Comparison of ENCODE assay signal across 8 cellular contexts in the genomic region with DNA sequence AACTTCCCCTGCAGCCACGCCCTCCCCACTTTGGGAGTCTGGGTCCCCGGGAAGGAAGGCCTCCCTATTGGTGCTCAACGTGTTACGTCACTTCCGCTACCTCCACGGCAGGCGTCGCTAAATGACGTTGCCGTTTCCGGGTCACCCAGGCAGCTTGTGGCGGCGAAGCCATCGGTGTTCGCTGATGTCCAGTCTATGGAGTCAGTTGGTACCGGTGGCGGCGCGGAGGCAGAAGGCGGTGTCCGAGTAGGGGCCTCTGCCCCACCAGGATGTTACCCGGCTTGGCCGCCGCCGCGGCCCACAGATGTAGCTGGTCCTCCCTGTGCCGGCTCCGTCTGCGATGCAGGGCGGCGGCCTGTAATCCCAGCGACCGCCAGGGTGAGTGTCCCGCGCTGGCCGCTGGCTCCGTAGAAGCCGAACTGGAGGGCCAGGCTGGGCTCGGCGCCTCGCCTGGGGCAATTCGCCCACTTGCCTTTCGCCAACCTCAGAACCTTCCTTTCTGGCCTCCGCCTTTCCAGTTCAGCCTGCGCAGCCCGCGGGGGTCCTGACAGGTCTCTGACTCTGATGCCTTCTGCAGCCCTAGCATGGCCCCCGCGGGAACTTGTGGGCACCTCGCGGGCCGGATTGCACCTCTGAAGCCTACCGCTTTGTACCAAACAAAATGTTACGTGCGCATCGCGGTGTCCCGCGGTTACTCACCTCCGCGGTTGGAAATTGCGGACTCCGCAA. TPM values are rescaled to one million over a fixed set of nuclear protein-coding genes. Genes with fewer than 3 reads are reported as not detected.
A peak's percentile ranks its signal among the peaks of the same experiment; 100 is the strongest.
DNase-seq lines count a peak whose midpoint lies in the region; ATAC-seq, FAIRE-seq and TF ChIP-seq lines count a peak whose summit lies in the region.

A gene (plus strand): TSS at position 148 of the 729 bp plus-strand sequence. CDS start 122 bp downstream, at position 270.

- TF ChIP-seq CTCF in keratinocyte (optimal IDR thresholded peaks at IDR 0.05 in 1 of 3, IDR thresholded peaks at IDR 0.05 in 1 of 3, conservative IDR thresholded peaks at IDR 0.05 in 1 of 3; ENCODE audit: extremely low read depth in 1 of 3, insufficient read depth in 2 of 3, low read length in 3 of 3): peak in 1 of 3 experiments; percentile 20

- DNase-seq in Ammon's horn (ENCODE audit: low spot score) (peak; percentile 99), NCI-H446 treated with DMSO at 0.1 percent for 48 hours (lab: John Stamatoyannopoulos, UW) (peak; percentile 80), cerebellar nuclear complex (lab: John Stamatoyannopoulos, UW) (peak; percentile 73 to 92), keratinocyte (ENCODE audit: low read depth, low spot score) (peak; percentile 49)
- peak; percentile 79 to 81 for DNase-seq in stimulated activated CD4-positive, alpha-beta T cell treated with anti-CD3 and anti-CD28 coated beads, Interleukin-15, amount 100 ng/mL, for 1 hour (ENCODE audit: low read depth in 1 of 2, low spot score in 1 of 2)

- H3K4me2 ChIP-seq in keratinocyte (ENCODE audit: control insufficient read depth, extremely low read depth, insufficient read depth, low read depth, low read length): peak within 1 kb of the TSS; percentile 98

- peak within 1 kb of the TSS; percentile 75 for H3K27ac ChIP-seq in keratinocyte (ENCODE audit: control insufficient read depth, insufficient read depth, low read length)

- no peaks in the 10 kb centered on the region for H3K9me3 ChIP-seq in keratinocyte (ENCODE audit: control insufficient read depth, low read depth, low read length)

- no peaks in the 10 kb centered on the region for H3K9me1 ChIP-seq in keratinocyte (ENCODE audit: control insufficient read depth, extremely low read depth, insufficient read depth, low read length)

- FAIRE-seq in keratinocyte (lab: Jason Lieb, UNC): peak; percentile 95

- H3K27me3 ChIP-seq in keratinocyte (ENCODE audit: control insufficient read depth, extremely low read depth, insufficient read depth, low read length): no peaks in the 10 kb centered on the region

- peaks cover 46% of the 10 kb centered on the region for H3K79me2 ChIP-seq in keratinocyte (ENCODE audit: control insufficient read depth, insufficient read depth, low read length)

- peak; percentile 99 for ATAC-seq in GM19043 (IDR thresholded peaks at IDR 0.05; ENCODE audit: low read depth, unreplicated experiment)
- peak; percentile 98 for ATAC-seq in HG03378 (IDR thresholded peaks at IDR 0.05; ENCODE audit: unreplicated experiment)
- peak; percentile 98 to 99 for ATAC-seq in activated CD4-positive, CD25-positive, alpha-beta regulatory T cell treated with anti-CD3 and anti-CD28 coated beads, Interleukin-2, amount 50 U/mL, for 24 hours

- dilution Hi-C loops in keratinocyte (cut with MboI; ENCODE audit: extremely low pct_ligation_motif_present, low sequenced_read_pairs): no loop called here

- peaks cover 13% of the 10 kb centered on the region for H3K4me1 ChIP-seq in keratinocyte (ENCODE audit: control insufficient read depth, extremely low read depth, insufficient read depth, low read length)

- H2AFZ ChIP-seq in keratinocyte (ENCODE audit: control insufficient read depth, low read length): peak within 1 kb of the TSS; percentile 95

- peak within 1 kb of the TSS; percentile 91 to 100 (median 92) for H3K4me3 ChIP-seq in keratinocyte (ENCODE audit: control insufficient read depth in 2 of 3, extremely low read depth in 1 of 3, insufficient read depth in 2 of 3, low read depth in 1 of 3, low read length in 3 of 3)

- no peaks in the 10 kb centered on the region for H3K36me3 ChIP-seq in keratinocyte (ENCODE audit: control insufficient read depth in 2 of 2, extremely low read depth in 1 of 2, insufficient read depth in 2 of 2, low read length in 2 of 2)

- H4K20me1 ChIP-seq in keratinocyte (ENCODE audit: control insufficient read depth, extremely low read depth, insufficient read depth, low read length): no peaks in the 10 kb centered on the region

- H3K9ac ChIP-seq in keratinocyte (ENCODE audit: control insufficient read depth, extremely low read depth, insufficient read depth, low read length): peak within 1 kb of the TSS; percentile 87

RNA-seq across cellular contexts. Expression of the gene that starts here (rescaled TPM):
- 29.3 to 53.0 TPM (median 41.4 TPM) in 3 replicates for polyA plus RNA-seq in keratinocyte
- polyA plus RNA-seq in keratinocyte (2011; ENCODE audit: low read depth): 77.9 TPM
- polyA plus RNA-seq in keratinocyte (2011; cell fraction: cytosol; rRNA removed): 30.6 and 52.2 TPM in 2 replicates
- polyA plus RNA-seq in keratinocyte (2011; cell fraction: nucleus; rRNA removed): 22.9 and 26.2 TPM in 2 replicates
- 22.6 and 29.0 TPM in 2 replicates for polyA plus RNA-seq in keratinocyte (2012; ENCODE audit: low replicate concordance)
- polyA minus RNA-seq in keratinocyte: 13.8 to 81.9 TPM (median 42.0 TPM) in 3 replicates
- polyA minus RNA-seq in keratinocyte (2011; cell fraction: cytosol; rRNA and poly(A)+ RNA removed): 84.8 TPM
- polyA minus RNA-seq in keratinocyte (2011; cell fraction: nucleus; rRNA and poly(A)+ RNA removed): 30.7 and 44.1 TPM in 2 replicates

Comparison
In these comparisons a context has a peak if more than half of its experiments do, and no peak if none do; other contexts are left out.
1. Peak in every context shown above with its lines: DNase-seq, ATAC-seq, H3K4me3 ChIP-seq and H3K27ac ChIP-seq.
2. DNase-seq: peak in every context shown above with its lines; median percentile 99 in Ammon's horn; 82 in cerebellar nuclear complex; 80 in NCI-H446 treated with DMSO at 0.1 percent for 48 hours; 80 in stimulated activated CD4-positive, alpha-beta T cell treated with anti-CD3 and anti-CD28 coated beads, Interleukin-15, amount 100 ng/mL, for 1 hour; 49 in keratinocyte.